Comparison of ENCODE assay signal across 22 cellular contexts in genomic region chr1:96411006-96411405, GRCh38.
A peak's percentile ranks its signal among the peaks of the same experiment; 100 is the strongest.
DNase-seq lines count a peak whose midpoint lies in the region; ATAC-seq and TF ChIP-seq lines count a peak whose summit lies in the region.
"Had no signal": no experiment of that assay in that cellular context is flagged by ENCODE, and none has a peak within 500 bp of the region (broad histone marks: within the 10 kb centered on the region; RNA-seq: fewer than 3 reads in every experiment).

No MANE protein-coding gene starts in this region.

- peak overlapping the region in 1 of 2 experiments; percentile 18 for H2BK12ac ChIP-seq in mesenchymal stem cell (ENCODE audit: low read length in 2 of 2)

- TF ChIP-seq RAD21 in IMR-90 (IDR thresholded peaks at IDR 0.05; ENCODE audit: low read length): no peak

- H2BK5ac ChIP-seq in IMR-90 (ENCODE audit: low read depth, low read length, poor library complexity, severe bottlenecking) (no peak overlapping the region), mesenchymal stem cell (ENCODE audit: low read depth, low read length, poor library complexity, severe bottlenecking) (no peak overlapping the region)

- peaks cover 7% of the 10 kb centered on the region; the same call in 1 of the 2 replicates for H3K27me3 ChIP-seq in IMR-90 (ENCODE audit: control insufficient read depth, insufficient read depth, low read length)
- H3K27me3 ChIP-seq in mesenchymal stem cell (ENCODE audit: control insufficient read depth in 1 of 2, insufficient read depth in 1 of 2, low read length in 2 of 2): no peaks in the 10 kb centered on the region
- H3K27me3 ChIP-seq: BE2C, BLaER1 had no signal

- H3K14ac ChIP-seq in IMR-90 (replicated peaks; ENCODE audit: low read depth, low read length) (no peak overlapping the region), mesenchymal stem cell (ENCODE audit: low read length in 2 of 2) (no peak overlapping the region)

- H2AK5ac ChIP-seq in IMR-90 (ENCODE audit: low read depth, low read length) (peak overlapping the region; percentile 27; the same call in 1 of the 2 replicates), mesenchymal stem cell (ENCODE audit: low read length, severe bottlenecking) (no peak overlapping the region)

- no TSS peak for BruUV-seq in IMR-90 (replicated peaks; lab: Mats Ljungman, UMichigan)

- no peak for ATAC-seq in IMR-90 (ENCODE audit: low read depth)
- ATAC-seq in activated CD8-positive, alpha-beta T cell treated with anti-CD3 and anti-CD28 coated beads for 36 hours: no peak

- H3K4me3 Mint-ChIP-seq in activated CD8-positive, alpha-beta T cell treated with anti-CD3 and anti-CD28 coated beads for 36 hours: no peak overlapping the region
- H3K4me3 Mint-ChIP-seq: CD14-positive monocyte; CD4-positive, alpha-beta memory T cell; CD4-positive, CD25-positive, alpha-beta regulatory T cell; CD8-positive, alpha-beta memory T cell had no signal

- POLR2A ChIA-PET in IMR-90 (lab: Charles Lee; ENCODE audit: unreplicated experiment): no interaction called here
- POLR2A ChIA-PET in activated CD8-positive, alpha-beta T cell treated with anti-CD3 and anti-CD28 coated beads for 36 hours (lab: Charles Lee): no interaction called here

- H2BK15ac ChIP-seq in IMR-90 (ENCODE audit: low read depth, low read length): no peak overlapping the region
- H2BK15ac ChIP-seq in mesenchymal stem cell (ENCODE audit: low read depth, poor library complexity, severe bottlenecking): no peak overlapping the region

- H4K8ac ChIP-seq in IMR-90 (ENCODE audit: low read depth in 2 of 2, low read length in 2 of 2) (no peak overlapping the region), mesenchymal stem cell (ENCODE audit: low read length) (peak overlapping the region; percentile 47)

- H3K9ac ChIP-seq in IMR-90 (ENCODE audit: low read depth, low read length): no peak overlapping the region
- H3K9ac ChIP-seq in mesenchymal stem cell (ENCODE audit: low read length): no peak overlapping the region
- H3K9ac ChIP-seq: BLaER1 had no signal

- no peaks in the 10 kb centered on the region for H3K9me3 Mint-ChIP-seq in activated CD8-positive, alpha-beta T cell treated with anti-CD3 and anti-CD28 coated beads for 36 hours

- no peak overlapping the region for H3K4me3 ChIP-seq in IMR-90 (ENCODE audit: insufficient read depth, low read depth, low read length)
- no peak overlapping the region for H3K4me3 ChIP-seq in mesenchymal stem cell (ENCODE audit: insufficient read depth in 1 of 2, low read depth in 1 of 2, low read length in 2 of 2)
- H3K4me3 ChIP-seq: BLaER1 had no signal

- in situ Hi-C loops in IMR-90 (cut with MboI; ENCODE audit: low sequenced_read_pairs): no loop called here

- intact Hi-C loops in IMR-90 (cut with micrococcal nuclease): no loop called here
- intact Hi-C loops in activated CD8-positive, alpha-beta T cell treated with anti-CD3 and anti-CD28 coated beads for 36 hours (cut with micrococcal nuclease): no loop called here

- WGBS in IMR-90 (ENCODE audit: extremely low coverage in 2 of 2, insufficient read length in 1 of 2), 2 experiments: no CpG with 5 or more reads among the region's 2 CpGs
- 80% methylated on average over 1 of the region's 2 CpGs for WGBS in mesenchymal stem cell

- no peak overlapping the region for H2BK120ac ChIP-seq in IMR-90 (ENCODE audit: low read depth, low read length)
- H2BK120ac ChIP-seq in mesenchymal stem cell (ENCODE audit: low read depth, low read length): no peak overlapping the region

- H4K5ac ChIP-seq in IMR-90 (ENCODE audit: low read depth, low read length): no peak overlapping the region

- no peaks in the 10 kb centered on the region for H3K36me3 Mint-ChIP-seq in activated CD8-positive, alpha-beta T cell treated with anti-CD3 and anti-CD28 coated beads for 36 hours (ENCODE audit: low read depth)
- H3K36me3 Mint-ChIP-seq: CD14-positive monocyte; CD4-positive, alpha-beta memory T cell; CD4-positive, CD25-positive, alpha-beta regulatory T cell; CD8-positive, alpha-beta memory T cell had no signal

- H3K36me3 ChIP-seq in IMR-90 (ENCODE audit: control insufficient read depth, insufficient read depth, low read length) (no peaks in the 10 kb centered on the region), mesenchymal stem cell (ENCODE audit: control insufficient read depth in 1 of 2, insufficient read depth in 2 of 2, low read depth in 1 of 2, low read length in 2 of 2) (no peaks in the 10 kb centered on the region)
- H3K36me3 ChIP-seq: BE2C, BLaER1 had no signal

- H3K9me3 ChIP-seq in IMR-90 (ENCODE audit: control insufficient read depth, insufficient read depth, low read length) (no peaks in the 10 kb centered on the region), mesenchymal stem cell (ENCODE audit: control insufficient read depth, low read length) (no peaks in the 10 kb centered on the region)
- H3K9me3 ChIP-seq: BE2C, BLaER1 had no signal

- CTCF ChIA-PET in IMR-90 (lab: Yijun Ruan, JAX): interaction anchor here (1.6 kb wide), 1 partner anchor 9 kb away, joined by 5 read pairs; no protein-coding TSS in a partner anchor
- CTCF ChIA-PET in activated CD8-positive, alpha-beta T cell treated with anti-CD3 and anti-CD28 coated beads for 36 hours (lab: Charles Lee): no interaction called here

- no peak overlapping the region for H3K4me2 ChIP-seq in IMR-90 (ENCODE audit: low read depth, low read length)
- no peak overlapping the region for H3K4me2 ChIP-seq in mesenchymal stem cell (ENCODE audit: low read length, poor library complexity, severe bottlenecking)
- H3K4me2 ChIP-seq: BLaER1 had no signal

- H3K23ac ChIP-seq in IMR-90 (ENCODE audit: low read depth, low read length) (no peak overlapping the region), mesenchymal stem cell (ENCODE audit: low read length in 2 of 2) (no peak overlapping the region)

- H4K91ac ChIP-seq in IMR-90 (ENCODE audit: insufficient read depth, low read depth, low read length) (no peak overlapping the region), mesenchymal stem cell (ENCODE audit: low read length) (no peak overlapping the region)

- H4K20me1 ChIP-seq in IMR-90 (ENCODE audit: insufficient read depth, low read length): no peaks in the 10 kb centered on the region
- H4K20me1 ChIP-seq: BLaER1 had no signal

- no peak overlapping the region for H3K27ac Mint-ChIP-seq in activated CD8-positive, alpha-beta T cell treated with anti-CD3 and anti-CD28 coated beads for 36 hours
- H3K27ac Mint-ChIP-seq: CD14-positive monocyte; CD4-positive, alpha-beta memory T cell; CD4-positive, CD25-positive, alpha-beta regulatory T cell; CD8-positive, alpha-beta memory T cell had no signal

- DNase-seq in ELF-1 (ENCODE audit: low read depth, low spot score): peak; percentile 20
- no peak for DNase-seq in IMR-90
- DNase-seq in mesenchymal stem cell: no peak
- DNase-seq in occipital lobe (lab: John Stamatoyannopoulos, UW): no peak
- DNase-seq in activated CD8-positive, alpha-beta T cell treated with anti-CD3 and anti-CD28 coated beads for 36 hours: no peak
- DNase-seq: 8988T; ACHN; BE2C; C1 segment of cervical spinal cord; CD4-positive, alpha-beta memory T cell; CD4-positive, CD25-positive, alpha-beta regulatory T cell; CD8-positive, alpha-beta memory T cell; COR-L47; DMS 273 treated with DMSO at 0.1 percent for 48 hours; DMS153; DMS53; DMS79; DND-41; EL; GF-D8 had no signal

- no peak overlapping the region for H3K56ac ChIP-seq in IMR-90 (ENCODE audit: extremely low read depth, insufficient read depth, low read length)

- H3K4ac ChIP-seq in IMR-90 (ENCODE audit: low read depth, low read length) (no peak overlapping the region), mesenchymal stem cell (ENCODE audit: low read depth in 1 of 2, low read length in 2 of 2) (no peak overlapping the region)

- dilution Hi-C loops in IMR-90 (cut with HindIII; ENCODE audit: low sequenced_read_pairs, unreplicated experiment): no loop called here

- 0 out of 2 replicates have a peak, but pooled peaks cover 4% of the 10 kb centered on the region for H3K9me1 ChIP-seq in IMR-90 (ENCODE audit: insufficient read depth, low read length)

- no peaks in the 10 kb centered on the region for H3K27me3 Mint-ChIP-seq in activated CD8-positive, alpha-beta T cell treated with anti-CD3 and anti-CD28 coated beads for 36 hours
- H3K27me3 Mint-ChIP-seq: CD4-positive, alpha-beta memory T cell; CD4-positive, CD25-positive, alpha-beta regulatory T cell; CD8-positive, alpha-beta memory T cell had no signal

- no peaks in the 10 kb centered on the region for H3K4me1 Mint-ChIP-seq in activated CD8-positive, alpha-beta T cell treated with anti-CD3 and anti-CD28 coated beads for 36 hours (ENCODE audit: low read depth)
- H3K4me1 Mint-ChIP-seq: CD14-positive monocyte; CD4-positive, alpha-beta memory T cell; CD4-positive, CD25-positive, alpha-beta regulatory T cell; CD8-positive, alpha-beta memory T cell had no signal

- no peak for TF ChIP-seq POLR2A in IMR-90 (IDR thresholded peaks at IDR 0.05; ENCODE audit: low read depth, low read length)

- no peaks in the 10 kb centered on the region for H3K79me1 ChIP-seq in IMR-90 (ENCODE audit: low read depth in 1 of 2, low read length in 2 of 2)
- H3K79me1 ChIP-seq in mesenchymal stem cell (replicated peaks; ENCODE audit: low read length, poor library complexity, severe bottlenecking): no peaks in the 10 kb centered on the region

- H2AK9ac ChIP-seq in IMR-90 (replicated peaks; ENCODE audit: low read depth, low read length, poor library complexity): no peak overlapping the region

- H2AFZ ChIP-seq in IMR-90 (replicated peaks; ENCODE audit: low read length, poor library complexity): no peak overlapping the region
- H2AFZ ChIP-seq in mesenchymal stem cell (ENCODE audit: low read depth, low read length): no peak overlapping the region

- H2BK20ac ChIP-seq in IMR-90 (ENCODE audit: low read depth, low read length): no peak overlapping the region

- H3K18ac ChIP-seq in IMR-90 (ENCODE audit: low read depth, low read length) (no peak overlapping the region), mesenchymal stem cell (ENCODE audit: low read depth in 1 of 2, low read length in 2 of 2) (peak overlapping the region in 1 of 2 experiments; percentile 60)

- no peak overlapping the region for H3K27ac ChIP-seq in IMR-90 (ENCODE audit: insufficient read depth, low read length)
- H3K27ac ChIP-seq in mesenchymal stem cell (ENCODE audit: low read length, poor library complexity, severe bottlenecking): no peak overlapping the region
- H3K27ac ChIP-seq: BLaER1 had no signal

- no peak for TF ChIP-seq CTCF in IMR-90 (conservative IDR thresholded peaks at IDR 0.05; ENCODE audit: low read depth, low read length)
- TF ChIP-seq CTCF in activated CD8-positive, alpha-beta T cell treated with anti-CD3 and anti-CD28 coated beads for 36 hours (IDR thresholded peaks at IDR 0.05): no peak

- H3K4me1 ChIP-seq in IMR-90 (ENCODE audit: control insufficient read depth, insufficient read depth, low read length): no peaks in the 10 kb centered on the region
- H3K4me1 ChIP-seq in mesenchymal stem cell (ENCODE audit: control insufficient read depth, insufficient read depth, low read depth, low read length): no peaks in the 10 kb centered on the region
- H3K4me1 ChIP-seq: BLaER1 had no signal
